In genomic region chr17:67390646-67391480, GRCh38 we compare ENCODE assay signal across 1 cellular context.
TF ChIP-seq lines count a peak whose summit lies in the region.

No MANE protein-coding gene starts in this region.

TF ChIP-seq in HepG2, 621 proteins besides CTCF, POLR2A, EP300 and RAD21 (continued from another document and continues in another):
- TF ChIP-seq ARID5B (CRISPR knock-in tag; IDR thresholded peaks at IDR 0.05) (peak; percentile 82), SKI (IDR thresholded peaks at IDR 0.05; ENCODE audit: partially characterized antibody) (no peak), ATF4 (CRISPR knock-in tag; IDR thresholded peaks at IDR 0.05) (no peak), ZNF281 (CRISPR knock-in tag; IDR thresholded peaks at IDR 0.05; ENCODE audit: borderline replicate concordance) (no peak), IRX3 (CRISPR knock-in tag; IDR thresholded peaks at IDR 0.05; ENCODE audit: borderline replicate concordance, low read depth) (no peak), RFX5 (IDR thresholded peaks at IDR 0.05; ENCODE audit: low read depth, low read length) (no peak), NFE2L1 (CRISPR knock-in tag; IDR thresholded peaks at IDR 0.05; ENCODE audit: borderline replicate concordance) (no peak), ZNF746 (CRISPR knock-in tag; IDR thresholded peaks at IDR 0.05) (no peak), FOXA1 (IDR thresholded peaks at IDR 0.05) (no peak), FOXA1 (CRISPR knock-in tag; IDR thresholded peaks at IDR 0.05) (peak; percentile 76; the same call in 1 of the 2 replicates), ATF1 (CRISPR knock-in tag; IDR thresholded peaks at IDR 0.05) (no peak), SUZ12 (IDR thresholded peaks at IDR 0.05; ENCODE audit: low read depth, low read length) (no peak), CCDC6 (CRISPR knock-in tag; IDR thresholded peaks at IDR 0.05) (no peak), HHEX (CRISPR knock-in tag; IDR thresholded peaks at IDR 0.05) (0 out of 2 replicates have a peak, but pooled peaks have one; percentile 17), CREM (IDR thresholded peaks at IDR 0.05) (0 out of 2 replicates have a peak, but pooled peaks have one; percentile 45), CREM (CRISPR knock-in tag; IDR thresholded peaks at IDR 0.05) (no peak), ZNF557 (CRISPR knock-in tag; IDR thresholded peaks at IDR 0.05) (no peak), FOSL2 (CRISPR knock-in tag; IDR thresholded peaks at IDR 0.05) (no peak), ZSCAN22 (CRISPR knock-in tag; IDR thresholded peaks at IDR 0.05) (no peak), DPF2 (CRISPR knock-in tag; IDR thresholded peaks at IDR 0.05; ENCODE audit: borderline replicate concordance, low read depth) (0 out of 2 replicates have a peak, but pooled peaks have one; percentile 17), MTA1 (CRISPR knock-in tag; IDR thresholded peaks at IDR 0.05; ENCODE audit: borderline replicate concordance) (no peak), MBNL3 (CRISPR knock-in tag; conservative IDR thresholded peaks at IDR 0.05) (no peak), PHF21A (CRISPR knock-in tag; IDR thresholded peaks at IDR 0.05) (0 out of 2 replicates have a peak, but pooled peaks have one; percentile 21), RXRB (CRISPR knock-in tag; IDR thresholded peaks at IDR 0.05; ENCODE audit: borderline replicate concordance) (peak; percentile 36; the same call in 1 of the 2 replicates), XBP1 (CRISPR knock-in tag; IDR thresholded peaks at IDR 0.05) (no peak), ESRRA (CRISPR knock-in tag; IDR thresholded peaks at IDR 0.05; ENCODE audit: low read depth) (peak; percentile 55; the same call in 1 of the 2 replicates), TARDBP (CRISPR knock-in tag; IDR thresholded peaks at IDR 0.05) (no peak), RBAK (CRISPR knock-in tag; IDR thresholded peaks at IDR 0.05) (no peak)
- TF ChIP-seq, protein P1, sequence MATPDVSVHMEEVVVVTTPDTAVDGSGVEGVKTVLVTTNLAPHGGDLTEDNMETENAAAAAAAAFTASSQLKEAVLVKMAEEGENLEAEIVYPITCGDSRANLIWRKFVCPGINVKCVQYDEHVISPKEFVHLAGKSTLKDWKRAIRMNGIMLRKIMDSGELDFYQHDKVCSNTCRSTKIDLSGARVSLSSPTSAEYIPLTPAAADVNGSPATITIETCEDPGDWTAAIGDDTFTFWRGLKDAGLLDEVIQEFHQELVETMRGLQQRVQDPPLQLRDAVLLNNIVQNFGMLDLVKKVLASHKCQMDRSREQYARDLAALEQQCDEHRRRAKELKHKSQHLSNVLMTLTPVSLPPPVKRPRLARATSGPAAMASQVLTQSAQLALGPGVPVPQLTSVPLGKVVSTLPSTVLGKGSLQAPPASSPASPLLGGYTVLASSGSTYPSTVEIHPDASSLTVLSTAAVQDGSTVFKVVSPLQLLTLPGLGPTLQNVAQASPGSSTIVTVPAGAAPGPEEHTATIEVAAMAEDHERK (CRISPR knock-in tag; IDR thresholded peaks at IDR 0.05; ENCODE audit: low read depth) = no peak
- TF ChIP-seq, protein P2, sequence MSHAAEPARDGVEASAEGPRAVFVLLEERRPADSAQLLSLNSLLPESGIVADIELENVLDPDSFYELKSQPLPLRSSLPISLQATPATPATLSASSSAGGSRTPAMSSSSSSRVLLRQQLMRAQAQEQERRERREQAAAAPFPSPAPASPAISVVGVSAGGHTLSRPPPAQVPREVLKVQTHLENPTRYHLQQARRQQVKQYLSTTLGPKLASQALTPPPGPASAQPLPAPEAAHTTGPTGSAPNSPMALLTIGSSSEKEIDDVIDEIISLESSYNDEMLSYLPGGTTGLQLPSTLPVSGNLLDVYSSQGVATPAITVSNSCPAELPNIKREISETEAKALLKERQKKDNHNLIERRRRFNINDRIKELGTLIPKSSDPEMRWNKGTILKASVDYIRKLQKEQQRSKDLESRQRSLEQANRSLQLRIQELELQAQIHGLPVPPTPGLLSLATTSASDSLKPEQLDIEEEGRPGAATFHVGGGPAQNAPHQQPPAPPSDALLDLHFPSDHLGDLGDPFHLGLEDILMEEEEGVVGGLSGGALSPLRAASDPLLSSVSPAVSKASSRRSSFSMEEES (CRISPR knock-in tag; IDR thresholded peaks at IDR 0.05) = no peak
- TF ChIP-seq, protein P3, sequence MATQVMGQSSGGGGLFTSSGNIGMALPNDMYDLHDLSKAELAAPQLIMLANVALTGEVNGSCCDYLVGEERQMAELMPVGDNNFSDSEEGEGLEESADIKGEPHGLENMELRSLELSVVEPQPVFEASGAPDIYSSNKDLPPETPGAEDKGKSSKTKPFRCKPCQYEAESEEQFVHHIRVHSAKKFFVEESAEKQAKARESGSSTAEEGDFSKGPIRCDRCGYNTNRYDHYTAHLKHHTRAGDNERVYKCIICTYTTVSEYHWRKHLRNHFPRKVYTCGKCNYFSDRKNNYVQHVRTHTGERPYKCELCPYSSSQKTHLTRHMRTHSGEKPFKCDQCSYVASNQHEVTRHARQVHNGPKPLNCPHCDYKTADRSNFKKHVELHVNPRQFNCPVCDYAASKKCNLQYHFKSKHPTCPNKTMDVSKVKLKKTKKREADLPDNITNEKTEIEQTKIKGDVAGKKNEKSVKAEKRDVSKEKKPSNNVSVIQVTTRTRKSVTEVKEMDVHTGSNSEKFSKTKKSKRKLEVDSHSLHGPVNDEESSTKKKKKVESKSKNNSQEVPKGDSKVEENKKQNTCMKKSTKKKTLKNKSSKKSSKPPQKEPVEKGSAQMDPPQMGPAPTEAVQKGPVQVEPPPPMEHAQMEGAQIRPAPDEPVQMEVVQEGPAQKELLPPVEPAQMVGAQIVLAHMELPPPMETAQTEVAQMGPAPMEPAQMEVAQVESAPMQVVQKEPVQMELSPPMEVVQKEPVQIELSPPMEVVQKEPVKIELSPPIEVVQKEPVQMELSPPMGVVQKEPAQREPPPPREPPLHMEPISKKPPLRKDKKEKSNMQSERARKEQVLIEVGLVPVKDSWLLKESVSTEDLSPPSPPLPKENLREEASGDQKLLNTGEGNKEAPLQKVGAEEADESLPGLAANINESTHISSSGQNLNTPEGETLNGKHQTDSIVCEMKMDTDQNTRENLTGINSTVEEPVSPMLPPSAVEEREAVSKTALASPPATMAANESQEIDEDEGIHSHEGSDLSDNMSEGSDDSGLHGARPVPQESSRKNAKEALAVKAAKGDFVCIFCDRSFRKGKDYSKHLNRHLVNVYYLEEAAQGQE (IDR thresholded peaks at IDR 0.05; ENCODE audit: borderline replicate concordance in 1 of 2, low read depth in 1 of 2, low read length in 2 of 2) = no peak
- TF ChIP-seq, protein P4, sequence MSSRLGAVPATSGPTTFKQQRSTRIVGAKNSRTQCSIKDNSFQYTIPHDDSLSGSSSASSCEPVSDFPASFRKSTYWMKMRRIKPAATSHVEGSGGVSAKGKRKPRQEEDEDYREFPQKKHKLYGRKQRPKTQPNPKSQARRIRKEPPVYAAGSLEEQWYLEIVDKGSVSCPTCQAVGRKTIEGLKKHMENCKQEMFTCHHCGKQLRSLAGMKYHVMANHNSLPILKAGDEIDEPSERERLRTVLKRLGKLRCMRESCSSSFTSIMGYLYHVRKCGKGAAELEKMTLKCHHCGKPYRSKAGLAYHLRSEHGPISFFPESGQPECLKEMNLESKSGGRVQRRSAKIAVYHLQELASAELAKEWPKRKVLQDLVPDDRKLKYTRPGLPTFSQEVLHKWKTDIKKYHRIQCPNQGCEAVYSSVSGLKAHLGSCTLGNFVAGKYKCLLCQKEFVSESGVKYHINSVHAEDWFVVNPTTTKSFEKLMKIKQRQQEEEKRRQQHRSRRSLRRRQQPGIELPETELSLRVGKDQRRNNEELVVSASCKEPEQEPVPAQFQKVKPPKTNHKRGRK (CRISPR knock-in tag; IDR thresholded peaks at IDR 0.05) = no peak
- TF ChIP-seq, protein P5, sequence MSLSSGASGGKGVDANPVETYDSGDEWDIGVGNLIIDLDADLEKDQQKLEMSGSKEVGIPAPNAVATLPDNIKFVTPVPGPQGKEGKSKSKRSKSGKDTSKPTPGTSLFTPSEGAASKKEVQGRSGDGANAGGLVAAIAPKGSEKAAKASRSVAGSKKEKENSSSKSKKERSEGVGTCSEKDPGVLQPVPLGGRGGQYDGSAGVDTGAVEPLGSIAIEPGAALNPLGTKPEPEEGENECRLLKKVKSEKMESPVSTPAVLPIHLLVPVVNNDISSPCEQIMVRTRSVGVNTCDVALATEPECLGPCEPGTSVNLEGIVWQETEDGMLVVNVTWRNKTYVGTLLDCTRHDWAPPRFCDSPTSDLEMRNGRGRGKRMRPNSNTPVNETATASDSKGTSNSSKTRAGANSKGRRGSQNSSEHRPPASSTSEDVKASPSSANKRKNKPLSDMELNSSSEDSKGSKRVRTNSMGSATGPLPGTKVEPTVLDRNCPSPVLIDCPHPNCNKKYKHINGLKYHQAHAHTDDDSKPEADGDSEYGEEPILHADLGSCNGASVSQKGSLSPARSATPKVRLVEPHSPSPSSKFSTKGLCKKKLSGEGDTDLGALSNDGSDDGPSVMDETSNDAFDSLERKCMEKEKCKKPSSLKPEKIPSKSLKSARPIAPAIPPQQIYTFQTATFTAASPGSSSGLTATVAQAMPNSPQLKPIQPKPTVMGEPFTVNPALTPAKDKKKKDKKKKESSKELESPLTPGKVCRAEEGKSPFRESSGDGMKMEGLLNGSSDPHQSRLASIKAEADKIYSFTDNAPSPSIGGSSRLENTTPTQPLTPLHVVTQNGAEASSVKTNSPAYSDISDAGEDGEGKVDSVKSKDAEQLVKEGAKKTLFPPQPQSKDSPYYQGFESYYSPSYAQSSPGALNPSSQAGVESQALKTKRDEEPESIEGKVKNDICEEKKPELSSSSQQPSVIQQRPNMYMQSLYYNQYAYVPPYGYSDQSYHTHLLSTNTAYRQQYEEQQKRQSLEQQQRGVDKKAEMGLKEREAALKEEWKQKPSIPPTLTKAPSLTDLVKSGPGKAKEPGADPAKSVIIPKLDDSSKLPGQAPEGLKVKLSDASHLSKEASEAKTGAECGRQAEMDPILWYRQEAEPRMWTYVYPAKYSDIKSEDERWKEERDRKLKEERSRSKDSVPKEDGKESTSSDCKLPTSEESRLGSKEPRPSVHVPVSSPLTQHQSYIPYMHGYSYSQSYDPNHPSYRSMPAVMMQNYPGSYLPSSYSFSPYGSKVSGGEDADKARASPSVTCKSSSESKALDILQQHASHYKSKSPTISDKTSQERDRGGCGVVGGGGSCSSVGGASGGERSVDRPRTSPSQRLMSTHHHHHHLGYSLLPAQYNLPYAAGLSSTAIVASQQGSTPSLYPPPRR (CRISPR knock-in tag; IDR thresholded peaks at IDR 0.05; ENCODE audit: borderline replicate concordance) = no peak
- TF ChIP-seq, protein P6, sequence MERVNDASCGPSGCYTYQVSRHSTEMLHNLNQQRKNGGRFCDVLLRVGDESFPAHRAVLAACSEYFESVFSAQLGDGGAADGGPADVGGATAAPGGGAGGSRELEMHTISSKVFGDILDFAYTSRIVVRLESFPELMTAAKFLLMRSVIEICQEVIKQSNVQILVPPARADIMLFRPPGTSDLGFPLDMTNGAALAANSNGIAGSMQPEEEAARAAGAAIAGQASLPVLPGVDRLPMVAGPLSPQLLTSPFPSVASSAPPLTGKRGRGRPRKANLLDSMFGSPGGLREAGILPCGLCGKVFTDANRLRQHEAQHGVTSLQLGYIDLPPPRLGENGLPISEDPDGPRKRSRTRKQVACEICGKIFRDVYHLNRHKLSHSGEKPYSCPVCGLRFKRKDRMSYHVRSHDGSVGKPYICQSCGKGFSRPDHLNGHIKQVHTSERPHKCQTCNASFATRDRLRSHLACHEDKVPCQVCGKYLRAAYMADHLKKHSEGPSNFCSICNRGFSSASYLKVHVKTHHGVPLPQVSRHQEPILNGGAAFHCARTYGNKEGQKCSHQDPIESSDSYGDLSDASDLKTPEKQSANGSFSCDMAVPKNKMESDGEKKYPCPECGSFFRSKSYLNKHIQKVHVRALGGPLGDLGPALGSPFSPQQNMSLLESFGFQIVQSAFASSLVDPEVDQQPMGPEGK (CRISPR knock-in tag; IDR thresholded peaks at IDR 0.05) = 0 out of 2 replicates have a peak, but pooled peaks have one; percentile 9
